Comparison of ENCODE assay signal across 20 cellular contexts in the genomic region with DNA sequence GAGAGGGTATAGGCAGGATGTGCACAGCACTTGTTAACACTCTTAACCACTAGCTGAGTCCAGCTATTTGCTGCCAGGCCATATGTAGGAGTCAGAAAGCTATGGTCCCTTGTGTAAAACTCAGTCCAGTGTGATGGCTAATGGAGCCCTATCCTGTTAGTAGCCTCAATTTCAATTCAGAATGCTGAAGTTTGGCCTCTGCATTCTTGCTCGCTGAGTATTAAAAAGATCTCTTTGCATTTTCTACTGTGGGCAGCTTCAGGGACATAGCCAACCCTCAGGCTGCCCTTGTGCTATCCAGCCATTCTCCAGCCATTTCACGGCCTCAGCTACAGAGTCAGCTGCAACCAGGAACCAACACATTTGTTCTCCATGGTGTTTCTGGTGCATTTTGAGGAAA.
DNase-seq lines count a peak whose midpoint lies in the region; ATAC-seq and TF ChIP-seq lines count a peak whose summit lies in the region.
"Had no signal": no experiment of that assay in that cellular context is flagged by ENCODE, and none has a peak within 500 bp of the region (broad histone marks: within the 10 kb centered on the region; RNA-seq: fewer than 3 reads in every experiment).

No MANE protein-coding gene starts in this region.

- H3K4me2 ChIP-seq in IMR-90 (ENCODE audit: low read depth, low read length) (no peak overlapping the region), osteoblast (ENCODE audit: insufficient read depth, low read length) (no peak overlapping the region)
- H3K4me2 ChIP-seq: BLaER1 treated with 17β-estradiol and CSF1 and Interleukin-3, amounts not matched to agents 10 nM and 100 nM; GM23338 had no signal

- no peak for TF ChIP-seq POLR2A in IMR-90 (IDR thresholded peaks at IDR 0.05; ENCODE audit: low read depth, low read length)

- H3K9me3 ChIP-seq in IMR-90 (ENCODE audit: control insufficient read depth, insufficient read depth, low read length) = no peaks in the 10 kb centered on the region
- no peaks in the 10 kb centered on the region for H3K9me3 ChIP-seq in osteoblast (ENCODE audit: low read depth, low read length)
- no peaks in the 10 kb centered on the region for H3K9me3 ChIP-seq in ascending aorta
- H3K9me3 ChIP-seq: BLaER1 treated with 17β-estradiol and CSF1 and Interleukin-3, amounts not matched to agents 10 nM and 100 nM; Peyer's patch had no signal

- H3K9me1 ChIP-seq in IMR-90 (ENCODE audit: insufficient read depth, low read length) = no peaks in the 10 kb centered on the region

- H3K27me3 ChIP-seq in IMR-90 (ENCODE audit: control insufficient read depth, insufficient read depth, low read length) = no peaks in the 10 kb centered on the region
- no peaks in the 10 kb centered on the region for H3K27me3 ChIP-seq in osteoblast (ENCODE audit: insufficient read depth, low read length)
- no peaks in the 10 kb centered on the region for H3K27me3 ChIP-seq in ascending aorta
- H3K27me3 ChIP-seq: BLaER1 treated with 17β-estradiol and CSF1 and Interleukin-3, amounts not matched to agents 10 nM and 100 nM; Peyer's patch had no signal

- no peak overlapping the region for H3K27ac ChIP-seq in IMR-90 (ENCODE audit: insufficient read depth, low read length)
- H3K27ac ChIP-seq in osteoblast (ENCODE audit: low read depth, low read length) = peak overlapping the region; percentile 13
- no peak overlapping the region for H3K27ac ChIP-seq in ascending aorta
- H3K27ac ChIP-seq: BLaER1 treated with 17β-estradiol and CSF1 and Interleukin-3, amounts not matched to agents 10 nM and 100 nM; Peyer's patch; SK-N-MC had no signal

- BruUV-seq in IMR-90 (replicated peaks; lab: Mats Ljungman, UMichigan) = no TSS peak

- no peak overlapping the region for H4K5ac ChIP-seq in IMR-90 (ENCODE audit: low read depth, low read length)

- ATAC-seq in IMR-90 (ENCODE audit: low read depth) = peak; percentile 53
- ATAC-seq: GM12878, GM23338 had no signal

- POLR2A ChIA-PET in IMR-90 (lab: Charles Lee; ENCODE audit: unreplicated experiment) = no interaction called here

- no peak overlapping the region for H3K4ac ChIP-seq in IMR-90 (ENCODE audit: low read depth, low read length)

- H4K91ac ChIP-seq in IMR-90 (ENCODE audit: insufficient read depth, low read depth, low read length) = no peak overlapping the region

- H2AK9ac ChIP-seq in IMR-90 (replicated peaks; ENCODE audit: low read depth, low read length, poor library complexity) = no peak overlapping the region

- H4K8ac ChIP-seq in IMR-90 (ENCODE audit: low read depth in 2 of 2, low read length in 2 of 2) = no peak overlapping the region

- H3K36me3 ChIP-seq in IMR-90 (ENCODE audit: control insufficient read depth, insufficient read depth, low read length) (no peaks in the 10 kb centered on the region), osteoblast (ENCODE audit: insufficient read depth, low read length) (no peaks in the 10 kb centered on the region), ascending aorta (no peaks in the 10 kb centered on the region)
- H3K36me3 ChIP-seq: BLaER1 treated with 17β-estradiol and CSF1 and Interleukin-3, amounts not matched to agents 10 nM and 100 nM; Peyer's patch had no signal

- H3K4me3 ChIP-seq in IMR-90 (ENCODE audit: insufficient read depth, low read depth, low read length) (no peak overlapping the region), astrocyte of the spinal cord (ENCODE audit: low read depth, low read length) (no peak overlapping the region), osteoblast (ENCODE audit: insufficient read depth, low read length) (no peak overlapping the region), ascending aorta (no peak overlapping the region)
- H3K4me3 ChIP-seq: BLaER1 treated with 17β-estradiol and CSF1 and Interleukin-3, amounts not matched to agents 10 nM and 100 nM; GM12878; GM23338; Peyer's patch; SK-N-MC had no signal

- no peak overlapping the region for H2BK20ac ChIP-seq in IMR-90 (ENCODE audit: low read depth, low read length)

- no peak overlapping the region for H3K18ac ChIP-seq in IMR-90 (ENCODE audit: low read depth, low read length)

- H3K56ac ChIP-seq in IMR-90 (ENCODE audit: extremely low read depth, insufficient read depth, low read length) = no peak overlapping the region

- CTCF ChIA-PET in IMR-90 (lab: Yijun Ruan, JAX) = no interaction called here

- no peak overlapping the region for H2AK5ac ChIP-seq in IMR-90 (ENCODE audit: low read depth, low read length)

- TF ChIP-seq RAD21 in IMR-90 (IDR thresholded peaks at IDR 0.05; ENCODE audit: low read length) = no peak

- intact Hi-C loops in IMR-90 (cut with micrococcal nuclease) = no loop called here
- intact Hi-C loops in ascending aorta (cut with DNase I) = no loop called here

- no peaks in the 10 kb centered on the region for H3K79me2 ChIP-seq in osteoblast (ENCODE audit: insufficient read depth, low read length)

- TF ChIP-seq CTCF in IMR-90 (conservative IDR thresholded peaks at IDR 0.05; ENCODE audit: low read depth, low read length) (no peak), astrocyte of the spinal cord (IDR thresholded peaks at IDR 0.05; ENCODE audit: low read depth, low read length) (no peak), osteoblast (IDR thresholded peaks at IDR 0.05; ENCODE audit: extremely low read depth, low read depth, low read length) (no peak), ascending aorta (IDR thresholded peaks at IDR 0.05) (no peak)

- no peak overlapping the region for H2BK15ac ChIP-seq in IMR-90 (ENCODE audit: low read depth, low read length)

- peak; percentile 3 for DNase-seq in AG08396 (ENCODE audit: low spot score)
- no peak for DNase-seq in IMR-90
- peak; percentile 39 for DNase-seq in astrocyte of the spinal cord (ENCODE audit: low read depth, low spot score)
- DNase-seq in osteoblast (ENCODE audit: insufficient read length, low spot score, missing footprints) = no peak
- no peak for DNase-seq in activated CD4-positive, alpha-beta T cell treated with anti-CD3 and anti-CD28 coated beads, Interleukin-2, amount 50 U/mL, for 48 hours
- no peak for DNase-seq in ascending aorta (ENCODE audit: low spot score in 2 of 2)
- no peak for DNase-seq in SIG-M5 treated with dmso at 0.1 percent for 504 hours (lab: John Stamatoyannopoulos, UW; ENCODE audit: unreplicated experiment)
- DNase-seq in germinal center (ENCODE audit: low spot score) = no peak
- DNase-seq: CD8-positive, alpha-beta memory T cell; NCI-H1105 treated with DMSO at 0.1 percent for 48 hours; NCI-H1694; NCI-H2081 treated with DMSO at 0.1 percent for 48 hours; NCI-H748 treated with DMSO at 0.1 percent for 48 hours; NK-92 treated with Interleukin-12 subunit alpha and Interleukin-12 subunit beta, amount 100 ng/mL, for 24 hours; Peyer's patch; Right ventricle myocardium superior had no signal

- no peak overlapping the region for H2BK5ac ChIP-seq in IMR-90 (ENCODE audit: low read depth, low read length, poor library complexity, severe bottlenecking)

- H2AFZ ChIP-seq in IMR-90 (replicated peaks; ENCODE audit: low read length, poor library complexity) (no peak overlapping the region), osteoblast (ENCODE audit: low read length) (peak overlapping the region; percentile 6)
- H2AFZ ChIP-seq: GM23338 had no signal

- WGBS in IMR-90 (ENCODE audit: extremely low coverage in 2 of 2, insufficient read length in 1 of 2), 2 experiments = 100% methylated on average over 1 of the region's 2 CpGs; no CpG with 5 or more reads in 1 of the 2 experiments

- H3K79me1 ChIP-seq in IMR-90 (ENCODE audit: low read depth in 1 of 2, low read length in 2 of 2) = no peaks in the 10 kb centered on the region

- H3K23ac ChIP-seq in IMR-90 (ENCODE audit: low read depth, low read length) = no peak overlapping the region

- H2BK120ac ChIP-seq in IMR-90 (ENCODE audit: low read depth, low read length) = no peak overlapping the region

- H3K9ac ChIP-seq in IMR-90 (ENCODE audit: low read depth, low read length) = no peak overlapping the region
- H3K9ac ChIP-seq: BLaER1 treated with 17β-estradiol and CSF1 and Interleukin-3, amounts not matched to agents 10 nM and 100 nM had no signal

- H4K20me1 ChIP-seq in IMR-90 (ENCODE audit: insufficient read depth, low read length) = no peaks in the 10 kb centered on the region
- H4K20me1 ChIP-seq in osteoblast (ENCODE audit: insufficient read depth, low read length) = no peaks in the 10 kb centered on the region
- H4K20me1 ChIP-seq: BLaER1 treated with 17β-estradiol and CSF1 and Interleukin-3, amounts not matched to agents 10 nM and 100 nM had no signal

- dilution Hi-C loops in IMR-90 (cut with HindIII; ENCODE audit: low sequenced_read_pairs, unreplicated experiment) = no loop called here

- in situ Hi-C loops in IMR-90 (cut with MboI; ENCODE audit: low sequenced_read_pairs) = loop anchor here (5.0 kb wide), 1 partner anchor 129 kb away; no protein-coding TSS in a partner anchor
- in situ Hi-C loops in astrocyte of the spinal cord (cut with HindIII; ENCODE audit: low sequenced_read_pairs) = no loop called here

- H3K4me1 ChIP-seq in IMR-90 (ENCODE audit: control insufficient read depth, insufficient read depth, low read length) (no peaks in the 10 kb centered on the region; the same call in 1 of the 2 replicates), osteoblast (ENCODE audit: insufficient read depth, low read length) (peaks cover 15% of the 10 kb centered on the region), ascending aorta (no peaks in the 10 kb centered on the region)
- H3K4me1 ChIP-seq: Peyer's patch had no signal

- H3K14ac ChIP-seq in IMR-90 (replicated peaks; ENCODE audit: low read depth, low read length) = no peak overlapping the region

TF ChIP-seq in IMR-90, 13 proteins besides CTCF, POLR2A, EP300 and RAD21 (continues in another document):
- no peak for TF ChIP-seq CEBPB (IDR thresholded peaks at IDR 0.05; ENCODE audit: low read depth, low read length)
- no peak for TF ChIP-seq RCOR1 (IDR thresholded peaks at IDR 0.05; ENCODE audit: insufficient replicate concordance, low read length)
- TF ChIP-seq ELK1 (IDR thresholded peaks at IDR 0.05; ENCODE audit: borderline replicate concordance, low read depth, low read length) = no peak
- TF ChIP-seq MAFK (IDR thresholded peaks at IDR 0.05; ENCODE audit: low read depth, low read length) = no peak
- TF ChIP-seq MXI1 (IDR thresholded peaks at IDR 0.05; ENCODE audit: borderline replicate concordance, low read depth, low read length) = no peak
- no peak for TF ChIP-seq SMC3 (IDR thresholded peaks at IDR 0.05; ENCODE audit: low read depth, low read length)
- no peak for TF ChIP-seq CHD1 (IDR thresholded peaks at IDR 0.05; ENCODE audit: low read depth, low read length)
- TF ChIP-seq BHLHE40 (IDR thresholded peaks at IDR 0.05; ENCODE audit: low read depth, low read length) = no peak
- TF ChIP-seq FOS (IDR thresholded peaks at IDR 0.05; ENCODE audit: low read depth, low read length) = no peak

Comparison
In these comparisons a context has a peak if more than half of its experiments do, and no peak if none do; other contexts are left out.
1. DNase-seq: peak in AG08396 (single experiment) and astrocyte of the spinal cord (single experiment); none in IMR-90 (single experiment), osteoblast (single experiment), activated CD4-positive, alpha-beta T cell treated with anti-CD3 and anti-CD28 coated beads, Interleukin-2, amount 50 U/mL, for 48 hours (0 of 2), ascending aorta (0 of 2), SIG-M5 treated with dmso at 0.1 percent for 504 hours (single experiment) and germinal center (single experiment).